In the genomic region with DNA sequence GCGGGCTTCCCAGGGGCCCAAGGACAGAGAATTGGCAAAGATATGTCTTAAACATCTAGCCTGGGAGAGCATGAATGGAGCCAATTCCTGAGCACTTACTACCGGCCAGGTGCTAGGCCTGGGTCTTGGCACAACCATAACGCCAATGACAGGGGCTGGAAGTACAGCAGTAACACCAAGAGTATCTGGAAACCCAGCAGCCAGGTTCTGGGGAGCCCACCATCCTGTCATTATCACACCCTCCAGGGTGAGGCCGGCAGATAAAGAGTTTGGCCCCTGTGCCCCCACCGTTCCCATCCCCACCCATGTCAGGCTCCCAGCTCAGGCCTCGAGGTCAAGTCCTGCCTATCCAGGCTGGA, we compare ENCODE assay signal across 8 cellular contexts. TPM values are rescaled to one million over a fixed set of nuclear protein-coding genes. Genes with fewer than 3 reads are reported as not detected.
A peak's percentile ranks its signal among the peaks of the same experiment; 100 is the strongest.
DNase-seq lines count a peak whose midpoint lies in the region; ATAC-seq and TF ChIP-seq lines count a peak whose summit lies in the region.
"Had no signal": no experiment of that assay in that cellular context is flagged by ENCODE, and none has a peak within 500 bp of the region (broad histone marks: within the 10 kb centered on the region; RNA-seq: fewer than 3 reads in every experiment).

No MANE protein-coding gene starts in this region.

- H2AFZ ChIP-seq in MM.1S (ENCODE audit: low read length), result no peak overlapping the region

- H3K4me1 ChIP-seq in MM.1S (ENCODE audit: low read length), result peaks cover 47% of the 10 kb centered on the region

- peaks cover 28% of the 10 kb centered on the region for H3F3A ChIP-seq in MM.1S (ENCODE audit: insufficient read depth, low read length)

- ATAC-seq in sciatic nerve, result no peak

- H3K27ac ChIP-seq in MM.1S (ENCODE audit: low read length) (peak overlapping the region; percentile 83), dorsolateral prefrontal cortex (peak overlapping the region in 57 of 59 donors; percentile 8 to 100 (median 98))

- H3K27me3 ChIP-seq in MM.1S (replicated peaks; ENCODE audit: insufficient read depth, low read length), result no peaks in the 10 kb centered on the region
- H3K27me3 ChIP-seq in dorsolateral prefrontal cortex, result peaks cover 0 to 17% (median 0%) of the 10 kb centered on the region in 45 donors

- peaks cover 82% of the 10 kb centered on the region for H3K79me2 ChIP-seq in MM.1S (ENCODE audit: low read length)

- intact Hi-C loops in dorsolateral prefrontal cortex (cut with DNase I) (loop anchor here (2.0 to 5.0 kb wide), 2 partner anchors 13 to 37 kb away; a partner anchor contains a TSS), sciatic nerve (cut with DNase I) (no loop called here)

- no peaks in the 10 kb centered on the region for H3K9me2 ChIP-seq in MM.1S (replicated peaks; ENCODE audit: insufficient read depth, low read length)

- no peak for DNase-seq in GM12864 (ENCODE audit: low read depth)
- DNase-seq in MM.1S, result peak; percentile 35
- no peak for DNase-seq in dorsolateral prefrontal cortex
- peak; percentile 56 for DNase-seq in sciatic nerve (ENCODE audit: low spot score)
- DNase-seq in NCI-H446 (lab: John Stamatoyannopoulos, UW), result no peak
- no peak for DNase-seq in dedifferentiated amniotic fluid mesenchymal stem cell (ENCODE audit: extremely low spot score)
- no peak for DNase-seq in NCI-H2171 (lab: John Stamatoyannopoulos, UW)
- DNase-seq: NCI-H1436 treated with DMSO at 0.1 percent for 48 hours had no signal

- TF ChIP-seq CTCF in GM12864 (IDR thresholded peaks at IDR 0.05; ENCODE audit: low read depth, low read length, missing control alignments), result no peak
- no peak for TF ChIP-seq CTCF in MM.1S (IDR thresholded peaks at IDR 0.05; ENCODE audit: low read length)
- TF ChIP-seq CTCF in dorsolateral prefrontal cortex (IDR thresholded peaks at IDR 0.05 in 54 of 56, conservative IDR thresholded peaks at IDR 0.05 in 2 of 56; ENCODE audit: low read depth in 1 of 56, partially characterized antibody in 56 of 56), result no peak

- no peaks in the 10 kb centered on the region for H4K20me1 ChIP-seq in MM.1S (ENCODE audit: insufficient read depth, low read length)

- peak overlapping the region; percentile 93 for H3K9ac ChIP-seq in MM.1S (ENCODE audit: low read length)

- H3K4me2 ChIP-seq in MM.1S (ENCODE audit: low read depth, low read length), result peak overlapping the region; percentile 97

- H3K36me3 ChIP-seq in MM.1S (replicated peaks; ENCODE audit: insufficient read depth, low read length), result peaks cover 4% of the 10 kb centered on the region

- H3K9me3 ChIP-seq in MM.1S (replicated peaks; ENCODE audit: insufficient read depth, low read length), result no peaks in the 10 kb centered on the region

- peak overlapping the region; percentile 82 for H3K4me3 ChIP-seq in GM12864 (ENCODE audit: low read depth, low read length)
- H3K4me3 ChIP-seq in MM.1S (ENCODE audit: low read length), result peak overlapping the region; percentile 74
- no peak overlapping the region for H3K4me3 ChIP-seq in dorsolateral prefrontal cortex

RNA-seq across cellular contexts. Expression of a gene that starts 0.5 kb away (rescaled TPM):
- total RNA-seq in dorsolateral prefrontal cortex (10 to 100 TPM in 18 of 120 experiments, 1 to 10 TPM in 101, under 1 TPM in 1; 0.90 to 20.9 (median 6.7) TPM), sciatic nerve (12.5 TPM)

RNA-seq across cellular contexts. Expression of a gene that starts 1.5 kb away (rescaled TPM):
- total RNA-seq in dorsolateral prefrontal cortex (100 to 1,000 TPM in 45 of 120 experiments, 10 to 100 TPM in 75; 17.3 to 352 (median 81.1) TPM), sciatic nerve (95.0 TPM)

RNA-seq across cellular contexts. Expression of a gene that starts 16.1 kb away (rescaled TPM):
- total RNA-seq in dorsolateral prefrontal cortex (1 to 10 TPM in 2 of 120 experiments, under 1 TPM in 9, not detected in 109; 0.18 to 1.9 (median 0.31) TPM), sciatic nerve (0.71 TPM)

RNA-seq across cellular contexts. Expression of a gene that starts 38.3 kb away (rescaled TPM):
- total RNA-seq in dorsolateral prefrontal cortex (100 to 1,000 TPM in 3 of 120 experiments, 10 to 100 TPM in 117; 19.6 to 122 (median 45.6) TPM), sciatic nerve (73.6 TPM)

RNA-seq across cellular contexts. Expression of a gene that starts 56.8 kb away (rescaled TPM):
- 1 to 10 TPM in 109 of 120 experiments, under 1 TPM in 11; 0.55 to 5.6 (median 1.9) TPM for total RNA-seq in dorsolateral prefrontal cortex
- 1.8 TPM for total RNA-seq in sciatic nerve

Comparison
In these comparisons a context has a peak if more than half of its experiments do, and no peak if none do; other contexts are left out.
1. DNase-seq: peak in MM.1S (single experiment) and sciatic nerve (single experiment); none in GM12864 (single experiment), dorsolateral prefrontal cortex (0 of 10), NCI-H446 (0 of 2), dedifferentiated amniotic fluid mesenchymal stem cell (single experiment) and NCI-H2171 (single experiment).
2. H3K4me3 ChIP-seq: peak in GM12864 (single experiment) and MM.1S (single experiment); none in dorsolateral prefrontal cortex (0 of 59).